ENCODE assay signal across 11 cellular contexts in genomic region chr14:103625361-103626095, GRCh38. TPM values are rescaled to one million over a fixed set of nuclear protein-coding genes. Genes with fewer than 3 reads are reported as not detected.
DNase-seq lines count a peak whose midpoint lies in the region; ATAC-seq, FAIRE-seq and TF ChIP-seq lines count a peak whose summit lies in the region.
"Had no signal": no experiment of that assay in that cellular context is flagged by ENCODE, and none has a peak within 500 bp of the region (broad histone marks: within the 10 kb centered on the region; RNA-seq: fewer than 3 reads in every experiment).

No MANE protein-coding gene starts in this region.

- no peak for TF ChIP-seq POLR2A in A549 (IDR thresholded peaks at IDR 0.05; ENCODE audit: low read length)

- TF ChIP-seq EP300 in A549 (IDR thresholded peaks at IDR 0.05), result no peak

- no peak for DNase-seq in A549 (ENCODE audit: low read depth in 1 of 2, low spot score in 1 of 2)
- peak; percentile 16 for DNase-seq in H7
- no peak for DNase-seq in NCI-H69 (lab: John Stamatoyannopoulos, UW)
- DNase-seq in D341Med (ENCODE audit: low spot score), result no peak
- DNase-seq: NCI-H748 treated with DMSO at 0.1 percent for 48 hours had no signal

- WGBS in A549 (ENCODE audit: missing lambda C conversion rate), result 74% methylated on average over 11 of the region's 11 CpGs
- 75 to 88% methylated on average over 6 to 9 of the region's 11 CpGs for WGBS in mesodermal cell (ENCODE audit: insufficient coverage in 2 of 2), 2 experiments

- no peaks in the 10 kb centered on the region for H3K27me3 ChIP-seq in H7 (ENCODE audit: control insufficient read depth, insufficient read depth, low read length)

- H3K4me3 Mint-ChIP-seq in activated T-helper 17 cell treated with anti-CD3 and anti-CD28 coated beads, Interleukin-2, amount 50 U/mL, for 72 hours, result peak overlapping the region; percentile 82

- ATAC-seq in A549 (no peak), HG03520 (IDR thresholded peaks at IDR 0.05; ENCODE audit: unreplicated experiment) (no peak), GM18517 (IDR thresholded peaks at IDR 0.05; ENCODE audit: unreplicated experiment) (no peak)
- ATAC-seq in activated T-helper 17 cell treated with anti-CD3 and anti-CD28 coated beads, Interleukin-2, amount 50 U/mL, for 72 hours (replicated peaks), result no peak

- H3K4me1 ChIP-seq in A549, result peaks cover 40% of the 10 kb centered on the region
- peaks cover 35% of the 10 kb centered on the region for H3K4me1 ChIP-seq in mesodermal cell (ENCODE audit: control insufficient read depth, insufficient read depth, low read length, poor library complexity, severe bottlenecking)

- H3K4me1 Mint-ChIP-seq in activated T-helper 17 cell treated with anti-CD3 and anti-CD28 coated beads, Interleukin-2, amount 50 U/mL, for 72 hours, result peaks cover 8% of the 10 kb centered on the region

- no peaks in the 10 kb centered on the region for H3K27me3 Mint-ChIP-seq in activated T-helper 17 cell treated with anti-CD3 and anti-CD28 coated beads, Interleukin-2, amount 50 U/mL, for 72 hours

- H3K4me2 ChIP-seq in A549, result peak overlapping the region; percentile 55

- H3K9me3 ChIP-seq in A549, result no peaks in the 10 kb centered on the region
- no peaks in the 10 kb centered on the region for H3K9me3 ChIP-seq in mesodermal cell (ENCODE audit: control insufficient read depth, low read length)

- CTCF ChIA-PET in A549 (lab: Yijun Ruan, JAX), result interaction anchor here (1.1 to 1.6 kb wide), 2 partner anchors 10 to 12 kb away, joined by 3 read pairs; no protein-coding TSS in a partner anchor

- no peak for TF ChIP-seq RAD21 in A549 (conservative IDR thresholded peaks at IDR 0.05 in 1 of 2, IDR thresholded peaks at IDR 0.05 in 1 of 2)

- peak overlapping the region; percentile 95 for H3K27ac Mint-ChIP-seq in activated T-helper 17 cell treated with anti-CD3 and anti-CD28 coated beads, Interleukin-2, amount 50 U/mL, for 72 hours

- no peak for TF ChIP-seq CTCF in A549 (IDR thresholded peaks at IDR 0.05)

- H3K9me3 Mint-ChIP-seq in activated T-helper 17 cell treated with anti-CD3 and anti-CD28 coated beads, Interleukin-2, amount 50 U/mL, for 72 hours, result no peaks in the 10 kb centered on the region

- no peak overlapping the region for H3K4me3 ChIP-seq in A549
- no peak overlapping the region for H3K4me3 ChIP-seq in H7 (ENCODE audit: insufficient read depth, low read depth, low read length)
- H3K4me3 ChIP-seq in mesodermal cell (ENCODE audit: extremely low read depth, insufficient read depth, low read length, poor library complexity, severe bottlenecking), result no peak overlapping the region

- FAIRE-seq in A549 (lab: Jason Lieb, UNC), result no peak
- FAIRE-seq: bronchial epithelial cell, G401.6 had no signal

- H3K27ac ChIP-seq in A549, result peak overlapping the region; percentile 59 to 85
- peak overlapping the region; percentile 70 for H3K27ac ChIP-seq in mesodermal cell (ENCODE audit: low read depth, low read length, severe bottlenecking)

- POLR2A ChIA-PET in A549 (lab: Yijun Ruan, JAX), result no interaction called here

- peaks cover 6% of the 10 kb centered on the region for H3K36me3 Mint-ChIP-seq in activated T-helper 17 cell treated with anti-CD3 and anti-CD28 coated beads, Interleukin-2, amount 50 U/mL, for 72 hours (ENCODE audit: low read depth)

- H3K36me3 ChIP-seq in H7 (replicated peaks; ENCODE audit: control insufficient read depth, insufficient read depth, low read length) (no peaks in the 10 kb centered on the region), mesodermal cell (ENCODE audit: control insufficient read depth, insufficient read depth, low read length) (no peaks in the 10 kb centered on the region)

TF ChIP-seq in A549, 52 proteins besides CTCF, POLR2A, EP300 and RAD21:
- TF ChIP-seq ZSCAN20 (CRISPR knock-in tag; IDR thresholded peaks at IDR 0.05) (no peak), FOXS1 (CRISPR knock-in tag; IDR thresholded peaks at IDR 0.05) (no peak), CHD4 (IDR thresholded peaks at IDR 0.05; ENCODE audit: borderline replicate concordance) (no peak), TP53 (CRISPR knock-in tag; IDR thresholded peaks at IDR 0.05) (no peak), MAZ (IDR thresholded peaks at IDR 0.05; ENCODE audit: borderline replicate concordance, low read depth, low read length) (no peak), EHMT2 (IDR thresholded peaks at IDR 0.05; ENCODE audit: low read depth) (no peak), NR3C1 (IDR thresholded peaks at IDR 0.05) (no peak), JUNB (IDR thresholded peaks at IDR 0.05) (no peak), MAFK (IDR thresholded peaks at IDR 0.05; ENCODE audit: partially characterized antibody) (no peak), BHLHE40 (IDR thresholded peaks at IDR 0.05; ENCODE audit: low read depth, low read length) (no peak), ATOH8 (CRISPR knock-in tag; IDR thresholded peaks at IDR 0.05; ENCODE audit: low read depth) (no peak), KDM5A (IDR thresholded peaks at IDR 0.05) (no peak), HES2 (IDR thresholded peaks at IDR 0.05) (no peak), RARB (CRISPR knock-in tag; IDR thresholded peaks at IDR 0.05) (no peak), CBX2 (IDR thresholded peaks at IDR 0.05; ENCODE audit: borderline replicate concordance, low read depth) (no peak)

RNA-seq across cellular contexts. Expression of gene KLC1, which starts 3.5 kb away (rescaled TPM):
- polyA plus RNA-seq in A549 (2011; rRNA removed), result 106 and 150 TPM in 2 replicates
- polyA plus RNA-seq in A549 (2012; cell fraction: cytosol; rRNA removed), result 160 and 161 TPM in 2 replicates
- polyA plus RNA-seq in A549 (2012; cell fraction: nucleus; rRNA removed), result 258 TPM in 2 replicates
- 74.8 to 82.9 TPM (median 81.8 TPM) in 3 replicates for polyA plus RNA-seq in A549 (2017; fragmentation: RNase III; extraction: RNeasy Plus Mini Kit Qiagen cat#74134 plus additional on column Dnase treatment)
- polyA minus RNA-seq in A549 (2011; rRNA and poly(A)+ RNA removed), result 64.6 and 71.5 TPM in 2 replicates
- 123 and 131 TPM in 2 replicates for total RNA-seq in H7 (2014; rRNA removed; shearing (Covaris generic))
- 100 to 1,000 TPM; 135 to 137 TPM for total RNA-seq in activated T-helper 17 cell treated with anti-CD3 and anti-CD28 coated beads, Interleukin-2, amount 50 U/mL, for 72 hours
- polyA plus RNA-seq in mesodermal cell (2013, experiment 1 of 2), result 166 TPM
- 150 TPM for polyA plus RNA-seq in mesodermal cell (2013, experiment 2 of 2)
